In the genomic region with DNA sequence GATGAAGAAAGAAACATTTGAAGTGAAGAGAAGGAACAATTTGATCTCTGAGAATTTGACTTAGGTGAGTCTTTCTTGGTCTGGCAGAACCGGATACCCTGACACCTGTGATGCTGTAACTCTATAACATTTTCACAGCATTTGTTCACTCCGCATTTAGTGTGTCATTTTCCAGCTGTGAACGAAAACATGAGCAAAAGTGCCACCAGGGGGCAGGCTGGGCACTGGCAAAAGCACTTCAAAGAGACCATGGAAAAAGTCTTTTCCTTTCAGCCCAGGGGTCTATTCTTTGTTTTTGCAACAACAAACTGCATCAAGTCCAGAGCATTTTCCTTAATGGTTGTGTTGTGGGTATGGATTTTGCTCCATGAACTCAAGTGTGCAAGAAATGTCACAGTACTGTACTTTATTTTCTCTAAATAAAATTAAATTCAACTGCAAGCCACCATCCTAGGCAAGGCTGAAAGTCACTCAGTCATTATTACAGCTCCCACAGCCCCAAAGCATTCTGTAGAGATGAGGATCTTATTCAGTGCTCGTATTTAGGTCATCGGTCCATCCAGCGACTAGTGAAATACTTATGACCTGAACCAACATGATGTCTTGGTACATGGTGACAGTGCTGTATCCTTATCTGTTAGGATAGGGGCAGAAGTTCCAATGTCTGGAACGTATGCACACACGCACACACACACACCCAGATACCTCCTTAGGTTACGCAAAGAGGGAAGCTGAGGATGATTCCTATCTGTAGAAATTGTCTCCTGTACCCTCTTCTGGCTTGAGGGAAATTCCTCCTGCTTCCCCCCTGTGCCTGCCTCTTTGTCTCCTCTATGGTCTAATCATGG, we compare ENCODE assay signal across 8 cellular contexts.
DNase-seq lines count a peak whose midpoint lies in the region; ATAC-seq, FAIRE-seq and TF ChIP-seq lines count a peak whose summit lies in the region.

No MANE protein-coding gene starts in this region.

- ATAC-seq in GM19351 (IDR thresholded peaks at IDR 0.05; ENCODE audit: unreplicated experiment) (peak; percentile 59), HG02938 (IDR thresholded peaks at IDR 0.05; ENCODE audit: unreplicated experiment) (no peak)

- H3K9me3 ChIP-seq in WERI-Rb-1 (ENCODE audit: severe bottlenecking) = no peaks in the 10 kb centered on the region

- H3K27me3 ChIP-seq in WERI-Rb-1 (ENCODE audit: insufficient read depth, low read depth, severe bottlenecking) = no peaks in the 10 kb centered on the region
- no peaks in the 10 kb centered on the region for H3K27me3 ChIP-seq in bronchial epithelial cell (ENCODE audit: control insufficient read depth, insufficient read depth, low read length)

- TF ChIP-seq CTCF in WERI-Rb-1 (IDR thresholded peaks at IDR 0.05; ENCODE audit: low read depth, low read length) (peak; percentile 75), bronchial epithelial cell (IDR thresholded peaks at IDR 0.05; ENCODE audit: insufficient read depth, low read length, severe bottlenecking) (peak; percentile 83)

- H3K36me3 ChIP-seq in WERI-Rb-1 (no peaks in the 10 kb centered on the region), bronchial epithelial cell (ENCODE audit: control insufficient read depth, insufficient read depth, low read length) (no peaks in the 10 kb centered on the region)

- no peak overlapping the region for H3K27ac ChIP-seq in WERI-Rb-1

- FAIRE-seq in bronchial epithelial cell (lab: Jason Lieb, UNC) = peak; percentile 88

- H3K4me3 ChIP-seq in WERI-Rb-1 (ENCODE audit: low read depth, low read length) (no peak overlapping the region), bronchial epithelial cell (ENCODE audit: low read depth, low read length) (no peak overlapping the region)

- DNase-seq in AG20443 (ENCODE audit: low spot score) = peak; percentile 67
- DNase-seq in NCI-H1105 (lab: John Stamatoyannopoulos, UW) = peak; percentile 21
- DNase-seq in WERI-Rb-1 = peak; percentile 77
- peak; percentile 61 for DNase-seq in bronchial epithelial cell (ENCODE audit: low read depth)
- DNase-seq in kidney glomerular epithelial cell (lab: John Stamatoyannopoulos, UW) = peak; percentile 57
- DNase-seq in stimulated activated CD4-positive, alpha-beta T cell treated with anti-CD3 and anti-CD28 coated beads, Interleukin-2, amount 100 ng/mL, for 4 hours (ENCODE audit: low read depth) = peak; percentile 59

Comparison
In these comparisons a context has a peak if more than half of its experiments do, and no peak if none do; other contexts are left out.
1. DNase-seq: peak in every context shown above with its lines; median percentile 77 in WERI-Rb-1; 67 in AG20443; 61 in bronchial epithelial cell; 59 in stimulated activated CD4-positive, alpha-beta T cell treated with anti-CD3 and anti-CD28 coated beads, Interleukin-2, amount 100 ng/mL, for 4 hours; 57 in kidney glomerular epithelial cell; 21 in NCI-H1105.